In the genomic region with DNA sequence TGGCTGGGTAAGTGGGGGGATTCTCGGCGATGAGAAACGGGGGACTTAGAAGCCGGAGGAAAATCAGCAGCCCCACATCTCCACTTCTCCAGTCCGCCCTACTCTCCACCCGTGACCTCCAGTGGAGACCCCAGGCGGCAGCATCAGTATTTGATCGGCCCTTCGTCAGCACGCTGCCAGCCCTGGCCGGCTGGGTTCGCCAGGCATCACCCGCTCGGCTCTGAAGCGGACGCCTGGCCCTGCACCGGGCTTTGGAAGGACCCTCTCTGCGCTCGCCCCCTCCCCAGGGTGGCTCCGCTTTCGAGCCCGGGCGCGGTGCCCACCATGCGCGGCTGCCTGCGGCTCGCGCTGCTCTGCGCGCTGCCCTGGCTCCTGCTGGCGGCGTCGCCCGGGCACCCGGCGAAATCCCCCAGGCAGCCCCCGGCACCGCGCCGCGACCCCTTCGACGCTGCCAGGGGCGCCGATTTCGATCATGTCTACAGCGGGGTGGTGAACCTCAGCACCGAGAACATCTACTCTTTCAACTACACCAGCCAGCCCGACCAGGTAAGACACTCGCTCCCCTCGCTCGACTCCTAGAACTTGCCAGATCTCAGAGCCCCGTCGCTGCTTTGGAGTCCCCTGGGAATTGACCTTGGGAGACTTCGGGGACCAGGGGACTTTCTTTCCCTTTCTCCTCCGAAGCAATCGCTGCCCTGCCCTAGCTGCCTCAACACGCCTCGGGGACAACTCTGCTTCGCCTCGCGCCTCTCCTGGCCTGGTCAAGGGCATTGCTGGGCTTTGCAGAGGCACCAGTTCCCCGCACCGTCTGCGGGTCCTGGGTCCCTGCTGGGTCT, we compare ENCODE assay signal across 1 cellular context.
TF ChIP-seq lines count a peak whose summit lies in the region.

No MANE protein-coding gene starts in this region.

TF ChIP-seq in HEK293, 187 proteins besides CTCF, POLR2A, EP300 and RAD21 (continued from another document and continues in another):
- TF ChIP-seq, protein P1, sequence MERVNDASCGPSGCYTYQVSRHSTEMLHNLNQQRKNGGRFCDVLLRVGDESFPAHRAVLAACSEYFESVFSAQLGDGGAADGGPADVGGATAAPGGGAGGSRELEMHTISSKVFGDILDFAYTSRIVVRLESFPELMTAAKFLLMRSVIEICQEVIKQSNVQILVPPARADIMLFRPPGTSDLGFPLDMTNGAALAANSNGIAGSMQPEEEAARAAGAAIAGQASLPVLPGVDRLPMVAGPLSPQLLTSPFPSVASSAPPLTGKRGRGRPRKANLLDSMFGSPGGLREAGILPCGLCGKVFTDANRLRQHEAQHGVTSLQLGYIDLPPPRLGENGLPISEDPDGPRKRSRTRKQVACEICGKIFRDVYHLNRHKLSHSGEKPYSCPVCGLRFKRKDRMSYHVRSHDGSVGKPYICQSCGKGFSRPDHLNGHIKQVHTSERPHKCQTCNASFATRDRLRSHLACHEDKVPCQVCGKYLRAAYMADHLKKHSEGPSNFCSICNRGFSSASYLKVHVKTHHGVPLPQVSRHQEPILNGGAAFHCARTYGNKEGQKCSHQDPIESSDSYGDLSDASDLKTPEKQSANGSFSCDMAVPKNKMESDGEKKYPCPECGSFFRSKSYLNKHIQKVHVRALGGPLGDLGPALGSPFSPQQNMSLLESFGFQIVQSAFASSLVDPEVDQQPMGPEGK (tag by site-specific recombination; IDR thresholded peaks at IDR 0.05): peak; percentile 28; the same call in 1 of the 2 replicates
- no peak for TF ChIP-seq IKZF3 (tag by site-specific recombination; IDR thresholded peaks at IDR 0.05)
- no peak for TF ChIP-seq ZNF404 (tag by site-specific recombination; IDR thresholded peaks at IDR 0.05)
- TF ChIP-seq, protein P2, sequence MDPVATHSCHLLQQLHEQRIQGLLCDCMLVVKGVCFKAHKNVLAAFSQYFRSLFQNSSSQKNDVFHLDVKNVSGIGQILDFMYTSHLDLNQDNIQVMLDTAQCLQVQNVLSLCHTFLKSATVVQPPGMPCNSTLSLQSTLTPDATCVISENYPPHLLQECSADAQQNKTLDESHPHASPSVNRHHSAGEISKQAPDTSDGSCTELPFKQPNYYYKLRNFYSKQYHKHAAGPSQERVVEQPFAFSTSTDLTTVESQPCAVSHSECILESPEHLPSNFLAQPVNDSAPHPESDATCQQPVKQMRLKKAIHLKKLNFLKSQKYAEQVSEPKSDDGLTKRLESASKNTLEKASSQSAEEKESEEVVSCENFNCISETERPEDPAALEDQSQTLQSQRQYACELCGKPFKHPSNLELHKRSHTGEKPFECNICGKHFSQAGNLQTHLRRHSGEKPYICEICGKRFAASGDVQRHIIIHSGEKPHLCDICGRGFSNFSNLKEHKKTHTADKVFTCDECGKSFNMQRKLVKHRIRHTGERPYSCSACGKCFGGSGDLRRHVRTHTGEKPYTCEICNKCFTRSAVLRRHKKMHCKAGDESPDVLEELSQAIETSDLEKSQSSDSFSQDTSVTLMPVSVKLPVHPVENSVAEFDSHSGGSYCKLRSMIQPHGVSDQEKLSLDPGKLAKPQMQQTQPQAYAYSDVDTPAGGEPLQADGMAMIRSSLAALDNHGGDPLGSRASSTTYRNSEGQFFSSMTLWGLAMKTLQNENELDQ (tag by site-specific recombination; IDR thresholded peaks at IDR 0.05; ENCODE audit: low read depth): no peak
- TF ChIP-seq, protein P3, sequence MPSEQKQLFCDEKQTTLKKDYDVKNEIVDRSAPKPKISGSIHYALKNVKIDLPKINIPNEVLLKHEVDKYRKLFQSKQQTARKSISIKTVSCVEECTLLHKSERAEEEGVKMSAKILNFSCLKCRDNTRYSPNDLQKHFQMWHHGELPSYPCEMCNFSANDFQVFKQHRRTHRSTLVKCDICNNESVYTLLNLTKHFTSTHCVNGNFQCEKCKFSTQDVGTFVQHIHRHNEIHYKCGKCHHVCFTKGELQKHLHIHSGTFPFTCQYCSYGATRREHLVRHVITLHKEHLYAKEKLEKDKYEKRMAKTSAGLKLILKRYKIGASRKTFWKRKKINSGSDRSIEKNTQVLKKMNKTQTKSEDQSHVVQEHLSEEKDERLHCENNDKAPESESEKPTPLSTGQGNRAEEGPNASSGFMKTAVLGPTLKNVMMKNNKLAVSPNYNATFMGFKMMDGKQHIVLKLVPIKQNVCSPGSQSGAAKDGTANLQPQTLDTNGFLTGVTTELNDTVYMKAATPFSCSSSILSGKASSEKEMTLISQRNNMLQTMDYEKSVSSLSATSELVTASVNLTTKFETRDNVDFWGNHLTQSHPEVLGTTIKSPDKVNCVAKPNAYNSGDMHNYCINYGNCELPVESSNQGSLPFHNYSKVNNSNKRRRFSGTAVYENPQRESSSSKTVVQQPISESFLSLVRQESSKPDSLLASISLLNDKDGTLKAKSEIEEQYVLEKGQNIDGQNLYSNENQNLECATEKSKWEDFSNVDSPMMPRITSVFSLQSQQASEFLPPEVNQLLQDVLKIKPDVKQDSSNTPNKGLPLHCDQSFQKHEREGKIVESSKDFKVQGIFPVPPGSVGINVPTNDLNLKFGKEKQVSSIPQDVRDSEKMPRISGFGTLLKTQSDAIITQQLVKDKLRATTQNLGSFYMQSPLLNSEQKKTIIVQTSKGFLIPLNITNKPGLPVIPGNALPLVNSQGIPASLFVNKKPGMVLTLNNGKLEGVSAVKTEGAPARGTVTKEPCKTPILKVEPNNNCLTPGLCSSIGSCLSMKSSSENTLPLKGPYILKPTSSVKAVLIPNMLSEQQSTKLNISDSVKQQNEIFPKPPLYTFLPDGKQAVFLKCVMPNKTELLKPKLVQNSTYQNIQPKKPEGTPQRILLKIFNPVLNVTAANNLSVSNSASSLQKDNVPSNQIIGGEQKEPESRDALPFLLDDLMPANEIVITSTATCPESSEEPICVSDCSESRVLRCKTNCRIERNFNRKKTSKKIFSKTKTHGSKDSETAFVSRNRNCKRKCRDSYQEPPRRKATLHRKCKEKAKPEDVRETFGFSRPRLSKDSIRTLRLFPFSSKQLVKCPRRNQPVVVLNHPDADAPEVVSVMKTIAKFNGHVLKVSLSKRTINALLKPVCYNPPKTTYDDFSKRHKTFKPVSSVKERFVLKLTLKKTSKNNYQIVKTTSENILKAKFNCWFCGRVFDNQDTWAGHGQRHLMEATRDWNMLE (tag by site-specific recombination; conservative IDR thresholded peaks at IDR 0.05; ENCODE audit: low read depth): no peak
- peak; percentile 75 for TF ChIP-seq ZBTB17 (tag by site-specific recombination; IDR thresholded peaks at IDR 0.05)
- no peak for TF ChIP-seq ZNF529 (tag by site-specific recombination; IDR thresholded peaks at IDR 0.05; ENCODE audit: insufficient replicate concordance)
- TF ChIP-seq ZNF623 (tag by site-specific recombination; IDR thresholded peaks at IDR 0.05): no peak
- peak; percentile 65 for TF ChIP-seq ZNF335 (tag by site-specific recombination; conservative IDR thresholded peaks at IDR 0.05)
- TF ChIP-seq, protein P4, sequence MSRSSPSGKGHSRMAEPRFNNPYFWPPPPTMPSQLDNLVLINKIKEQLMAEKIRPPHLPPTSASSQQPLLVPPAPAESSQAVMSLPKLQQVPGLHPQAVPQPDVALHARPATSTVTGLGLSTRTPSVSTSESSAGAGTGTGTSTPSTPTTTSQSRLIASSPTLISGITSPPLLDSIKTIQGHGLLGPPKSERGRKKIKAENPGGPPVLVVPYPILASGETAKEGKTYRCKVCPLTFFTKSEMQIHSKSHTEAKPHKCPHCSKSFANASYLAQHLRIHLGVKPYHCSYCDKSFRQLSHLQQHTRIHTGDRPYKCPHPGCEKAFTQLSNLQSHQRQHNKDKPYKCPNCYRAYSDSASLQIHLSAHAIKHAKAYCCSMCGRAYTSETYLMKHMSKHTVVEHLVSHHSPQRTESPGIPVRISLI (tag by site-specific recombination; IDR thresholded peaks at IDR 0.05): no peak
- TF ChIP-seq, protein P5, sequence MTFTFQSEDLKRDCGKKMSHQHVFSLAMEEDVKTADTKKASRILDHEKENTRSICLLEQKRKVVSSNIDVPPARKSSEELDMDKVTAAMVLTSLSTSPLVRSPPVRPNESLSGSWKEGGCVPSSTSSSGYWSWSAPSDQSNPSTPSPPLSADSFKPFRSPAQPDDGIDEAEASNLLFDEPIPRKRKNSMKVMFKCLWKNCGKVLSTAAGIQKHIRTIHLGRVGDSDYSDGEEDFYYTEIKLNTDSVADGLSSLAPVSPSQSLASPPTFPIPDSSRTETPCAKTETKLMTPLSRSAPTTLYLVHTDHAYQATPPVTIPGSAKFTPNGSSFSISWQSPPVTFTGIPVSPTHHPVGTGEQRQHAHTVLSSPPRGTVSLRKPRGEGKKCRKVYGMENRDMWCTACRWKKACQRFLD (tag by site-specific recombination; IDR thresholded peaks at IDR 0.05): no peak
- TF ChIP-seq ZNF19 (tag by site-specific recombination; IDR thresholded peaks at IDR 0.05; ENCODE audit: low read depth): no peak
- TF ChIP-seq ZBTB1 (tag by site-specific recombination; IDR thresholded peaks at IDR 0.05): no peak
- TF ChIP-seq ZNF544 (tag by site-specific recombination; IDR thresholded peaks at IDR 0.05): no peak
- TF ChIP-seq, protein P6, sequence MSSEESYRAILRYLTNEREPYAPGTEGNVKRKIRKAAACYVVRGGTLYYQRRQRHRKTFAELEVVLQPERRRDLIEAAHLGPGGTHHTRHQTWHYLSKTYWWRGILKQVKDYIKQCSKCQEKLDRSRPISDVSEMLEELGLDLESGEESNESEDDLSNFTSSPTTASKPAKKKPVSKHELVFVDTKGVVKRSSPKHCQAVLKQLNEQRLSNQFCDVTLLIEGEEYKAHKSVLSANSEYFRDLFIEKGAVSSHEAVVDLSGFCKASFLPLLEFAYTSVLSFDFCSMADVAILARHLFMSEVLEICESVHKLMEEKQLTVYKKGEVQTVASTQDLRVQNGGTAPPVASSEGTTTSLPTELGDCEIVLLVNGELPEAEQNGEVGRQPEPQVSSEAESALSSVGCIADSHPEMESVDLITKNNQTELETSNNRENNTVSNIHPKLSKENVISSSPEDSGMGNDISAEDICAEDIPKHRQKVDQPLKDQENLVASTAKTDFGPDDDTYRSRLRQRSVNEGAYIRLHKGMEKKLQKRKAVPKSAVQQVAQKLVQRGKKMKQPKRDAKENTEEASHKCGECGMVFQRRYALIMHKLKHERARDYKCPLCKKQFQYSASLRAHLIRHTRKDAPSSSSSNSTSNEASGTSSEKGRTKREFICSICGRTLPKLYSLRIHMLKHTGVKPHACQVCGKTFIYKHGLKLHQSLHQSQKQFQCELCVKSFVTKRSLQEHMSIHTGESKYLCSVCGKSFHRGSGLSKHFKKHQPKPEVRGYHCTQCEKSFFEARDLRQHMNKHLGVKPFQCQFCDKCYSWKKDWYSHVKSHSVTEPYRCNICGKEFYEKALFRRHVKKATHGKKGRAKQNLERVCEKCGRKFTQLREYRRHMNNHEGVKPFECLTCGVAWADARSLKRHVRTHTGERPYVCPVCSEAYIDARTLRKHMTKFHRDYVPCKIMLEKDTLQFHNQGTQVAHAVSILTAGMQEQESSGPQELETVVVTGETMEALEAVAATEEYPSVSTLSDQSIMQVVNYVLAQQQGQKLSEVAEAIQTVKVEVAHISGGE (tag by site-specific recombination; conservative IDR thresholded peaks at IDR 0.05; ENCODE audit: low read depth): peak; percentile 62; the same call in 1 of the 2 replicates
- TF ChIP-seq ZNF658 (tag by site-specific recombination; IDR thresholded peaks at IDR 0.05): no peak
- TF ChIP-seq, protein P7, sequence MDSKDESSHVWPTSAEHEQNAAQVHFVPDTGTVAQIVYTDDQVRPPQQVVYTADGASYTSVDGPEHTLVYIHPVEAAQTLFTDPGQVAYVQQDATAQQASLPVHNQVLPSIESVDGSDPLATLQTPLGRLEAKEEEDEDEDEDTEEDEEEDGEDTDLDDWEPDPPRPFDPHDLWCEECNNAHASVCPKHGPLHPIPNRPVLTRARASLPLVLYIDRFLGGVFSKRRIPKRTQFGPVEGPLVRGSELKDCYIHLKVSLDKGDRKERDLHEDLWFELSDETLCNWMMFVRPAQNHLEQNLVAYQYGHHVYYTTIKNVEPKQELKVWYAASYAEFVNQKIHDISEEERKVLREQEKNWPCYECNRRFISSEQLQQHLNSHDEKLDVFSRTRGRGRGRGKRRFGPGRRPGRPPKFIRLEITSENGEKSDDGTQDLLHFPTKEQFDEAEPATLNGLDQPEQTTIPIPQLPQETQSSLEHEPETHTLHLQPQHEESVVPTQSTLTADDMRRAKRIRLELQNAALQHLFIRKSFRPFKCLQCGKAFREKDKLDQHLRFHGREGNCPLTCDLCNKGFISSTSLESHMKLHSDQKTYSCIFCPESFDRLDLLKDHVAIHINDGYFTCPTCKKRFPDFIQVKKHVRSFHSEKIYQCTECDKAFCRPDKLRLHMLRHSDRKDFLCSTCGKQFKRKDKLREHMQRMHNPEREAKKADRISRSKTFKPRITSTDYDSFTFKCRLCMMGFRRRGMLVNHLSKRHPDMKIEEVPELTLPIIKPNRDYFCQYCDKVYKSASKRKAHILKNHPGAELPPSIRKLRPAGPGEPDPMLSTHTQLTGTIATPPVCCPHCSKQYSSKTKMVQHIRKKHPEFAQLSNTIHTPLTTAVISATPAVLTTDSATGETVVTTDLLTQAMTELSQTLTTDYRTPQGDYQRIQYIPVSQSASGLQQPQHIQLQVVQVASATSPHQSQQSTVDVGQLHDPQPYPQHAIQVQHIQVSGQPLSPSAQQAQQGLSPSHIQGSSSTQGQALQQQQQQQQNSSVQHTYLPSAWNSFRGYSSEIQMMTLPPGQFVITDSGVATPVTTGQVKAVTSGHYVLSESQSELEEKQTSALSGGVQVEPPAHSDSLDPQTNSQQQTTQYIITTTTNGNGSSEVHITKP (tag by site-specific recombination; IDR thresholded peaks at IDR 0.05): peak; percentile 43
- no peak for TF ChIP-seq FEZF1 (tag by site-specific recombination; IDR thresholded peaks at IDR 0.05)
- TF ChIP-seq, protein P8, sequence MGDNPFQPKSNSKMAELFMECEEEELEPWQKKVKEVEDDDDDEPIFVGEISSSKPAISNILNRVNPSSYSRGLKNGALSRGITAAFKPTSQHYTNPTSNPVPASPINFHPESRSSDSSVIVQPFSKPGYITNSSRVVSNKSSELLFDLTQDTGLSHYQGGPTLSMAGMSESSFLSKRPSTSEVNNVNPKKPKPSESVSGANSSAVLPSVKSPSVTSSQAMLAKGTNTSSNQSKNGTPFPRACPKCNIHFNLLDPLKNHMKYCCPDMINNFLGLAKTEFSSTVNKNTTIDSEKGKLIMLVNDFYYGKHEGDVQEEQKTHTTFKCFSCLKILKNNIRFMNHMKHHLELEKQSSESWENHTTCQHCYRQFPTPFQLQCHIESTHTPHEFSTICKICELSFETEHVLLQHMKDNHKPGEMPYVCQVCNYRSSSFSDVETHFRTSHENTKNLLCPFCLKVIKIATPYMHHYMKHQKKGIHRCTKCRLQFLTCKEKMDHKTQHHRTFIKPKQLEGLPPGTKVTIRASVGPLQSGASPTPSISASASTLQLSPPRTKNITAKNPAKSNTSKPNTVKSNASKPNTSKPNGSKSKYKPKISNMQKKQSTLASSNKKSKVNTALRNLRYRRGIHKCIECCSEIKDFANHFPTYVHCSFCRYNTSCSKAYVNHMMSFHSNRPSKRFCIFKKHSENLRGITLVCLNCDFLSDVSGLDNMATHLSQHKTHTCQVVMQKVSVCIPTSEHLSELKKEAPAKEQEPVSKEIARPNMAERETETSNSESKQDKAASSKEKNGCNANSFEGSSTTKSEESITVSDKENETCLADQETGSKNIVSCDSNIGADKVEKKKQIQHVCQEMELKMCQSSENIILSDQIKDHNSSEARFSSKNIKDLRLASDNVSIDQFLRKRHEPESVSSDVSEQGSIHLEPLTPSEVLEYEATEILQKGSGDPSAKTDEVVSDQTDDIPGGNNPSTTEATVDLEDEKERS (tag by site-specific recombination; IDR thresholded peaks at IDR 0.05): no peak
- TF ChIP-seq GLI4 (tag by site-specific recombination; IDR thresholded peaks at IDR 0.05): no peak
- TF ChIP-seq ZNF792 (tag by site-specific recombination; IDR thresholded peaks at IDR 0.05): no peak
- TF ChIP-seq REPIN1 (tag by site-specific recombination; IDR thresholded peaks at IDR 0.05; ENCODE audit: low read depth): no peak
- peak; percentile 9; the same call in 1 of the 2 replicates for TF ChIP-seq GLIS1 (tag by site-specific recombination; IDR thresholded peaks at IDR 0.05)
- TF ChIP-seq ZNF274 (IDR thresholded peaks at IDR 0.05; ENCODE audit: low read length): no peak
- TF ChIP-seq ZNF274 (tag by site-specific recombination; IDR thresholded peaks at IDR 0.05; ENCODE audit: borderline replicate concordance): no peak
- no peak for TF ChIP-seq KLF16 (tag by site-specific recombination; IDR thresholded peaks at IDR 0.05)
- TF ChIP-seq ZNF501 (tag by site-specific recombination; IDR thresholded peaks at IDR 0.05): no peak
